ENCODE assay signal across 2 cellular contexts in the genomic region with DNA sequence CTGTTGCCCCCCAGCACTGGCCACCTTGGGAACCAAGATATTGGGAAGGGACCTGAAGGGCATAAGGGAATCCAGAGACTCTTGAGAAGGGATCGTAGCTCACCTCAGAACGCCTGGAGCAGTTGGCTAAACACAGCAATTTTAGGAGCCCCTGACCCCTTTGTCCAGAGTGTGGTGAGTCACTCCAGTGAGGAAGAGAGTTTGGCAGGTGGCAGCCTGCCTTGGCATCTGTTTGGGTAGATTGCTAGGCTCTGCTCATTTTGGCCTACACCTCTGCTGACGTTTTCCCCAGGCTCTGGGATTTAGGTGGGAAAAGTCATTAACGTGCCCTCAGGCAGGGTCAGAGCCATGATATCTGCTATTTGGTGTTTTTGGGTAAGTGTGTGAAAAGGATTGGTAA.
TF ChIP-seq lines count a peak whose summit lies in the region.

No MANE protein-coding gene starts in this region.

TF ChIP-seq in liver, 16 proteins besides CTCF, POLR2A, EP300 and RAD21:
- peak in 1 of 2 donors; percentile 45 for TF ChIP-seq RXRA (IDR thresholded peaks at IDR 0.05)
- TF ChIP-seq HNF4A (conservative IDR thresholded peaks at IDR 0.05) = peak; percentile 26 to 54
- TF ChIP-seq, protein P1, sequence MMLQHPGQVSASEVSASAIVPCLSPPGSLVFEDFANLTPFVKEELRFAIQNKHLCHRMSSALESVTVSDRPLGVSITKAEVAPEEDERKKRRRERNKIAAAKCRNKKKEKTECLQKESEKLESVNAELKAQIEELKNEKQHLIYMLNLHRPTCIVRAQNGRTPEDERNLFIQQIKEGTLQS (IDR thresholded peaks at IDR 0.05) = peak; percentile 11
- peak; percentile 70 to 93 for TF ChIP-seq JUND (IDR thresholded peaks at IDR 0.05)
- no peak for TF ChIP-seq YY1 (IDR thresholded peaks at IDR 0.05)
- TF ChIP-seq, protein P2, sequence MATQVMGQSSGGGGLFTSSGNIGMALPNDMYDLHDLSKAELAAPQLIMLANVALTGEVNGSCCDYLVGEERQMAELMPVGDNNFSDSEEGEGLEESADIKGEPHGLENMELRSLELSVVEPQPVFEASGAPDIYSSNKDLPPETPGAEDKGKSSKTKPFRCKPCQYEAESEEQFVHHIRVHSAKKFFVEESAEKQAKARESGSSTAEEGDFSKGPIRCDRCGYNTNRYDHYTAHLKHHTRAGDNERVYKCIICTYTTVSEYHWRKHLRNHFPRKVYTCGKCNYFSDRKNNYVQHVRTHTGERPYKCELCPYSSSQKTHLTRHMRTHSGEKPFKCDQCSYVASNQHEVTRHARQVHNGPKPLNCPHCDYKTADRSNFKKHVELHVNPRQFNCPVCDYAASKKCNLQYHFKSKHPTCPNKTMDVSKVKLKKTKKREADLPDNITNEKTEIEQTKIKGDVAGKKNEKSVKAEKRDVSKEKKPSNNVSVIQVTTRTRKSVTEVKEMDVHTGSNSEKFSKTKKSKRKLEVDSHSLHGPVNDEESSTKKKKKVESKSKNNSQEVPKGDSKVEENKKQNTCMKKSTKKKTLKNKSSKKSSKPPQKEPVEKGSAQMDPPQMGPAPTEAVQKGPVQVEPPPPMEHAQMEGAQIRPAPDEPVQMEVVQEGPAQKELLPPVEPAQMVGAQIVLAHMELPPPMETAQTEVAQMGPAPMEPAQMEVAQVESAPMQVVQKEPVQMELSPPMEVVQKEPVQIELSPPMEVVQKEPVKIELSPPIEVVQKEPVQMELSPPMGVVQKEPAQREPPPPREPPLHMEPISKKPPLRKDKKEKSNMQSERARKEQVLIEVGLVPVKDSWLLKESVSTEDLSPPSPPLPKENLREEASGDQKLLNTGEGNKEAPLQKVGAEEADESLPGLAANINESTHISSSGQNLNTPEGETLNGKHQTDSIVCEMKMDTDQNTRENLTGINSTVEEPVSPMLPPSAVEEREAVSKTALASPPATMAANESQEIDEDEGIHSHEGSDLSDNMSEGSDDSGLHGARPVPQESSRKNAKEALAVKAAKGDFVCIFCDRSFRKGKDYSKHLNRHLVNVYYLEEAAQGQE (IDR thresholded peaks at IDR 0.05) = no peak
- TF ChIP-seq EGR1 (IDR thresholded peaks at IDR 0.05; ENCODE audit: low read depth in 2 of 2) = no peak
- TF ChIP-seq, protein P3, sequence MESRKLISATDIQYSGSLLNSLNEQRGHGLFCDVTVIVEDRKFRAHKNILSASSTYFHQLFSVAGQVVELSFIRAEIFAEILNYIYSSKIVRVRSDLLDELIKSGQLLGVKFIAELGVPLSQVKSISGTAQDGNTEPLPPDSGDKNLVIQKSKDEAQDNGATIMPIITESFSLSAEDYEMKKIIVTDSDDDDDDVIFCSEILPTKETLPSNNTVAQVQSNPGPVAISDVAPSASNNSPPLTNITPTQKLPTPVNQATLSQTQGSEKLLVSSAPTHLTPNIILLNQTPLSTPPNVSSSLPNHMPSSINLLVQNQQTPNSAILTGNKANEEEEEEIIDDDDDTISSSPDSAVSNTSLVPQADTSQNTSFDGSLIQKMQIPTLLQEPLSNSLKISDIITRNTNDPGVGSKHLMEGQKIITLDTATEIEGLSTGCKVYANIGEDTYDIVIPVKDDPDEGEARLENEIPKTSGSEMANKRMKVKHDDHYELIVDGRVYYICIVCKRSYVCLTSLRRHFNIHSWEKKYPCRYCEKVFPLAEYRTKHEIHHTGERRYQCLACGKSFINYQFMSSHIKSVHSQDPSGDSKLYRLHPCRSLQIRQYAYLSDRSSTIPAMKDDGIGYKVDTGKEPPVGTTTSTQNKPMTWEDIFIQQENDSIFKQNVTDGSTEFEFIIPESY (IDR thresholded peaks at IDR 0.05) = no peak
- TF ChIP-seq, protein P4, sequence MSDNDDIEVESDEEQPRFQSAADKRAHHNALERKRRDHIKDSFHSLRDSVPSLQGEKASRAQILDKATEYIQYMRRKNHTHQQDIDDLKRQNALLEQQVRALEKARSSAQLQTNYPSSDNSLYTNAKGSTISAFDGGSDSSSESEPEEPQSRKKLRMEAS (IDR thresholded peaks at IDR 0.05) = peak; percentile 61

TF ChIP-seq in HepG2, 621 proteins besides CTCF, POLR2A, EP300 and RAD21:
- TF ChIP-seq ZNF446 (CRISPR knock-in tag; IDR thresholded peaks at IDR 0.05) (no peak), KLF11 (CRISPR knock-in tag; IDR thresholded peaks at IDR 0.05) (no peak), ZNF331 (CRISPR knock-in tag; IDR thresholded peaks at IDR 0.05) (no peak), STAG1 (CRISPR knock-in tag; IDR thresholded peaks at IDR 0.05) (no peak), ZNF782 (CRISPR knock-in tag; IDR thresholded peaks at IDR 0.05; ENCODE audit: borderline replicate concordance) (no peak)
